Comparison of ENCODE assay signal across 14 cellular contexts in the genomic region with DNA sequence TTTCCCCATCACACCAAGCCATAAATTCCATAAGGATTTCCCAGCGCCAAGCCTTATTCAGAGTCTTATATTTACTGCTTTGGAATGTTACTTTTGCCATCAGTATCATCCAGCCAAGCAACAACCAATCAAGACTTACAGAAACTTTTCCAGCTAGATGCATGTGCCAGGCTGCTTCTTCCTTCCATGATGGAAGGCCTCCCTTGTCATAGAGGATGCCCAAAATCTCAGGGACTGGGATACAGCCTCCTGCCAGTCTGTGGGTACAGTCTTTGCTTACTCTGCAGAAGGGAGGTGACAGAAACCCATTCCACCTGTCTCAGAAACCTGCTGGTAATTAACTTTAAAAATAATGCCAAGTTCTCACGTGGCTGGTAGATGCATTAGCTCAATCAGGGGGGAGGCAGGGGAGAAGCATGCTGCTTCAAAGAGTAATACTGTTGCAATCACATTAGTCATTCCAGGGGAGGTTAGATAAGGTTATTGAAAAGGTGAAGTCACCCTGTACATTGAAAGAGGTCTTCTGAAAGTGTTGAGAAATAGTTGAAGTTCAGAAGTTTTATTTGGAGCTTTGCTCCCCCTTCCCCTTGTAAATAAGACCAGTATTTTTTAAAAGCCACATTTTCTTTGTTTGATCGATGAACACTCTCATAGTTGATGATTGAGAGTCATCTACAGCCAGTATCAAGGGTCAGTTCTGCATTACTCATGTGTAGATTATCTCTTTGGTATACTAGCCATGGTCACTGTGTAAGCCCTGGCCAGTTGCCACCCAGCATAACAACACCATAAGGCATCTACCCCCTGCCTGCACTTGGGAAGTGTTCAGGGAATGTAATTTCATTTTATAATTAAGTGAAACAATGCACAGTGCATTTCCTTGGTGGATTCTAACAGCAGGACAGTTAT. TPM values are rescaled to one million over a fixed set of nuclear protein-coding genes. Genes with fewer than 3 reads are reported as not detected.
DNase-seq lines count a peak whose midpoint lies in the region; ATAC-seq and TF ChIP-seq lines count a peak whose summit lies in the region.
"Had no signal": no experiment of that assay in that cellular context is flagged by ENCODE, and none has a peak within 500 bp of the region (broad histone marks: within the 10 kb centered on the region; RNA-seq: fewer than 3 reads in every experiment).

No MANE protein-coding gene starts in this region.

- intact Hi-C loops in HCT116 (cut with micrococcal nuclease): no loop called here
- intact Hi-C loops in activated CD8-positive, alpha-beta T cell treated with anti-CD3 and anti-CD28 coated beads for 36 hours (cut with micrococcal nuclease): no loop called here

- H3K9me3 ChIP-seq in HCT116 (ENCODE audit: control insufficient read depth in 1 of 2, insufficient read depth in 1 of 2, low read depth in 1 of 2, low read length in 2 of 2) (no peaks in the 10 kb centered on the region), adipocyte (ENCODE audit: control insufficient read depth, low read length) (peaks cover 7% of the 10 kb centered on the region), smooth muscle cell (replicated peaks; ENCODE audit: low read depth) (no peaks in the 10 kb centered on the region)
- H3K9me3 ChIP-seq: SJSA1 had no signal

- RAD21 ChIA-PET in HCT116 (lab: Charles Lee; ENCODE audit: low non-redundant PET in 1 of 2, low total read pairs in 2 of 2, uncharacterized antibody in 2 of 2, unreplicated experiment in 2 of 2): no interaction called here

- H3K4me3 ChIP-seq in HCT116 (replicated peaks in 1 of 2; ENCODE audit: low read depth in 1 of 2, low read length in 2 of 2) (no peak overlapping the region; a peak in 1 of 4 replicates), adipocyte (ENCODE audit: low read length) (peak overlapping the region; percentile 52), smooth muscle cell (no peak overlapping the region)
- H3K4me3 ChIP-seq: SJSA1 had no signal

- H3K27me3 Mint-ChIP-seq in activated CD8-positive, alpha-beta T cell treated with anti-CD3 and anti-CD28 coated beads for 36 hours: peaks cover 3% of the 10 kb centered on the region
- H3K27me3 Mint-ChIP-seq: activated CD4-positive, alpha-beta memory T cell treated with anti-CD3 and anti-CD28 coated beads, Interleukin-2, amount 10 ng/mL, durations not matched to agents 7 days and 5 days; activated naive CD8-positive, alpha-beta T cell treated with anti-CD3 and anti-CD28 coated beads, Interleukin-2, amount 50 U/mL, for 24 hours; CD4-positive, alpha-beta T cell had no signal

- H3K79me2 ChIP-seq in HCT116 (ENCODE audit: insufficient read depth, low read length) (no peaks in the 10 kb centered on the region), smooth muscle cell (ENCODE audit: low read depth) (no peaks in the 10 kb centered on the region)

- H3F3A ChIP-seq in smooth muscle cell (ENCODE audit: low read depth): no peaks in the 10 kb centered on the region

- H3K9me3 Mint-ChIP-seq in activated CD8-positive, alpha-beta T cell treated with anti-CD3 and anti-CD28 coated beads for 36 hours: no peaks in the 10 kb centered on the region
- H3K9me3 Mint-ChIP-seq: activated CD4-positive, alpha-beta memory T cell treated with anti-CD3 and anti-CD28 coated beads, Interleukin-2, amount 10 ng/mL, durations not matched to agents 7 days and 5 days; activated naive CD8-positive, alpha-beta T cell treated with anti-CD3 and anti-CD28 coated beads, Interleukin-2, amount 50 U/mL, for 24 hours; CD4-positive, alpha-beta T cell had no signal

- H3K4me1 Mint-ChIP-seq in activated CD8-positive, alpha-beta T cell treated with anti-CD3 and anti-CD28 coated beads for 36 hours (ENCODE audit: low read depth): peaks cover 2% of the 10 kb centered on the region

- no peaks in the 10 kb centered on the region for H3K36me3 Mint-ChIP-seq in activated CD8-positive, alpha-beta T cell treated with anti-CD3 and anti-CD28 coated beads for 36 hours (ENCODE audit: low read depth)

- BruUV-seq in HCT116 (replicated peaks; lab: Mats Ljungman, UMichigan): no TSS peak

- H4K20me1 ChIP-seq in HCT116 (ENCODE audit: insufficient read depth) (no peaks in the 10 kb centered on the region), smooth muscle cell (ENCODE audit: low read depth) (no peaks in the 10 kb centered on the region)

- CTCF ChIA-PET in HCT116 (lab: Charles Lee): interaction anchor here (1.0 to 2.1 kb wide), 2 partner anchors 9 to 295 kb away, joined by 4 to 5 read pairs; no protein-coding TSS in a partner anchor
- CTCF ChIA-PET in activated CD8-positive, alpha-beta T cell treated with anti-CD3 and anti-CD28 coated beads for 36 hours (lab: Charles Lee): no interaction called here

- no peak overlapping the region for H3K4me3 Mint-ChIP-seq in activated CD8-positive, alpha-beta T cell treated with anti-CD3 and anti-CD28 coated beads for 36 hours
- H3K4me3 Mint-ChIP-seq: activated CD4-positive, alpha-beta memory T cell treated with anti-CD3 and anti-CD28 coated beads, Interleukin-2, amount 10 ng/mL, durations not matched to agents 7 days and 5 days; activated naive CD8-positive, alpha-beta T cell treated with anti-CD3 and anti-CD28 coated beads, Interleukin-2, amount 50 U/mL, for 24 hours; CD4-positive, alpha-beta T cell had no signal

- H3K27me3 ChIP-seq in HCT116 (ENCODE audit: insufficient read depth, low read length): no peaks in the 10 kb centered on the region
- H3K27me3 ChIP-seq in adipocyte (replicated peaks; ENCODE audit: control insufficient read depth, insufficient read depth, low read length): no peaks in the 10 kb centered on the region
- peaks cover 3% of the 10 kb centered on the region for H3K27me3 ChIP-seq in smooth muscle cell (ENCODE audit: low read depth)

- ATAC-seq in HCT116 (peak; percentile 83), GM21528 (IDR thresholded peaks at IDR 0.05; ENCODE audit: low FRiP score, unreplicated experiment) (no peak)
- no peak for ATAC-seq in activated CD8-positive, alpha-beta T cell treated with anti-CD3 and anti-CD28 coated beads for 36 hours
- ATAC-seq: activated naive CD8-positive, alpha-beta T cell treated with anti-CD3 and anti-CD28 coated beads, Interleukin-2, amount 50 U/mL, for 24 hours had no signal

- H3K4me1 ChIP-seq in HCT116 (ENCODE audit: control insufficient read depth in 1 of 2, insufficient read depth in 2 of 2, low read length in 2 of 2) (peaks cover 10 to 24% of the 10 kb centered on the region in 2 experiments), adipocyte (ENCODE audit: control insufficient read depth, insufficient read depth, low read length) (peaks cover 51% of the 10 kb centered on the region), smooth muscle cell (ENCODE audit: low read depth) (no peaks in the 10 kb centered on the region)
- H3K4me1 ChIP-seq: SJSA1 had no signal

- H2AFZ ChIP-seq in HCT116 (ENCODE audit: low read depth, low read length, poor library complexity, severe bottlenecking): no peak overlapping the region
- H2AFZ ChIP-seq in smooth muscle cell (ENCODE audit: low read depth): no peak overlapping the region

- TF ChIP-seq CTCF in HCT116 (IDR thresholded peaks at IDR 0.05 in 2 of 3, conservative IDR thresholded peaks at IDR 0.05 in 1 of 3; ENCODE audit: borderline replicate concordance in 1 of 3, insufficient read depth in 1 of 3, low read depth in 2 of 3, low read length in 2 of 3) (no peak), smooth muscle cell (IDR thresholded peaks at IDR 0.05; ENCODE audit: borderline replicate concordance, insufficient read depth, poor library complexity, severe bottlenecking) (no peak)
- no peak for TF ChIP-seq CTCF in activated CD8-positive, alpha-beta T cell treated with anti-CD3 and anti-CD28 coated beads for 36 hours (IDR thresholded peaks at IDR 0.05)

- H3K4me2 ChIP-seq in HCT116 (ENCODE audit: low read length) (peak overlapping the region; percentile 49), smooth muscle cell (no peak overlapping the region)

- no peaks in the 10 kb centered on the region for H3K9me2 ChIP-seq in HCT116 (ENCODE audit: insufficient read depth)

- no peak for TF ChIP-seq RAD21 in HCT116 (IDR thresholded peaks at IDR 0.05; ENCODE audit: low read depth)

- 81% methylated on average over 3 of the region's 3 CpGs for WGBS in smooth muscle cell (ENCODE audit: low lambda C conversion rate)

- no peak overlapping the region for H3K27ac Mint-ChIP-seq in activated CD8-positive, alpha-beta T cell treated with anti-CD3 and anti-CD28 coated beads for 36 hours
- H3K27ac Mint-ChIP-seq: activated CD4-positive, alpha-beta memory T cell treated with anti-CD3 and anti-CD28 coated beads, Interleukin-2, amount 10 ng/mL, durations not matched to agents 7 days and 5 days; activated naive CD8-positive, alpha-beta T cell treated with anti-CD3 and anti-CD28 coated beads, Interleukin-2, amount 50 U/mL, for 24 hours; CD4-positive, alpha-beta T cell had no signal

- H3K27ac ChIP-seq in HCT116 (ENCODE audit: low read depth, low read length) (no peak overlapping the region), smooth muscle cell (ENCODE audit: low read depth) (no peak overlapping the region)
- H3K27ac ChIP-seq: SJSA1 had no signal

- H3K9ac ChIP-seq in HCT116 (ENCODE audit: low read length): no peak overlapping the region
- H3K9ac ChIP-seq in adipocyte (ENCODE audit: low read length): no peak overlapping the region
- H3K9ac ChIP-seq in smooth muscle cell (ENCODE audit: low read depth): no peak overlapping the region

- POLR2A ChIA-PET in HCT116 (lab: Charles Lee): no interaction called here
- POLR2A ChIA-PET in activated CD8-positive, alpha-beta T cell treated with anti-CD3 and anti-CD28 coated beads for 36 hours (lab: Charles Lee): no interaction called here

- H3K36me3 ChIP-seq in HCT116 (ENCODE audit: control insufficient read depth in 1 of 2, insufficient read depth in 2 of 2, low read length in 2 of 2) (no peaks in the 10 kb centered on the region), adipocyte (ENCODE audit: control insufficient read depth, insufficient read depth, low read length, severe bottlenecking) (no peaks in the 10 kb centered on the region), smooth muscle cell (ENCODE audit: low read depth) (no peaks in the 10 kb centered on the region)
- H3K36me3 ChIP-seq: SJSA1 had no signal

- no peak for TF ChIP-seq POLR2A in HCT116 (IDR thresholded peaks at IDR 0.05; ENCODE audit: borderline replicate concordance, extremely low read depth, insufficient read depth, insufficient read length)

- DNase-seq in HCT116 (ENCODE audit: low read depth, low spot score) (peak; percentile 54), adipocyte (ENCODE audit: low read depth) (no peak), fibroblast of the conjunctiva (ENCODE audit: low read depth) (peak; percentile 75), renal cortical epithelial cell (ENCODE audit: low read depth) (peak; percentile 94), SKM-1 (lab: John Stamatoyannopoulos, UW; ENCODE audit: unreplicated experiment) (no peak), smooth muscle cell (lab: John Stamatoyannopoulos, UW; ENCODE audit: unreplicated experiment) (no peak)
- no peak for DNase-seq in activated CD8-positive, alpha-beta T cell treated with anti-CD3 and anti-CD28 coated beads for 36 hours
- DNase-seq: activated CD4-positive, alpha-beta memory T cell treated with anti-CD3 and anti-CD28 coated beads, Interleukin-2, amount 10 ng/mL, durations not matched to agents 7 days and 5 days; activated naive CD8-positive, alpha-beta T cell treated with anti-CD3 and anti-CD28 coated beads, Interleukin-2, amount 50 U/mL, for 24 hours; CD4-positive, alpha-beta T cell; NCI-H187 treated with DMSO at 0.1 percent for 48 hours had no signal

RNA-seq across cellular contexts. Expression of a gene that starts 22.2 kb away (rescaled TPM):
- total RNA-seq in HCT116 (2021; ENCODE audit: unreplicated experiment): 1.5 TPM
- 1.3 and 1.5 TPM in 2 replicates for polyA plus RNA-seq in HCT116 (2012)
- 0.52 and 1.9 TPM in 2 replicates for total RNA-seq in renal cortical epithelial cell
- under 1 TPM; 0.25 to 0.72 TPM for total RNA-seq in activated CD8-positive, alpha-beta T cell treated with anti-CD3 and anti-CD28 coated beads for 36 hours
- not detected in 2 replicates for total RNA-seq in smooth muscle cell
- polyA plus RNA-seq in smooth muscle cell: 0.19 TPM in 1 of 2 replicates, not detected in the other
- total RNA-seq: fibroblast of villous mesenchyme had no signal

Comparison
In these comparisons a context has a peak if more than half of its experiments do, and no peak if none do; other contexts are left out.
1. DNase-seq: peak in HCT116 (single experiment), fibroblast of the conjunctiva (single experiment) and renal cortical epithelial cell (single experiment); none in adipocyte (single experiment), activated CD8-positive, alpha-beta T cell treated with anti-CD3 and anti-CD28 coated beads for 36 hours (single experiment), SKM-1 (single experiment) and smooth muscle cell (single experiment).